12 cellular contexts compared by ENCODE assay signal in the genomic region with DNA sequence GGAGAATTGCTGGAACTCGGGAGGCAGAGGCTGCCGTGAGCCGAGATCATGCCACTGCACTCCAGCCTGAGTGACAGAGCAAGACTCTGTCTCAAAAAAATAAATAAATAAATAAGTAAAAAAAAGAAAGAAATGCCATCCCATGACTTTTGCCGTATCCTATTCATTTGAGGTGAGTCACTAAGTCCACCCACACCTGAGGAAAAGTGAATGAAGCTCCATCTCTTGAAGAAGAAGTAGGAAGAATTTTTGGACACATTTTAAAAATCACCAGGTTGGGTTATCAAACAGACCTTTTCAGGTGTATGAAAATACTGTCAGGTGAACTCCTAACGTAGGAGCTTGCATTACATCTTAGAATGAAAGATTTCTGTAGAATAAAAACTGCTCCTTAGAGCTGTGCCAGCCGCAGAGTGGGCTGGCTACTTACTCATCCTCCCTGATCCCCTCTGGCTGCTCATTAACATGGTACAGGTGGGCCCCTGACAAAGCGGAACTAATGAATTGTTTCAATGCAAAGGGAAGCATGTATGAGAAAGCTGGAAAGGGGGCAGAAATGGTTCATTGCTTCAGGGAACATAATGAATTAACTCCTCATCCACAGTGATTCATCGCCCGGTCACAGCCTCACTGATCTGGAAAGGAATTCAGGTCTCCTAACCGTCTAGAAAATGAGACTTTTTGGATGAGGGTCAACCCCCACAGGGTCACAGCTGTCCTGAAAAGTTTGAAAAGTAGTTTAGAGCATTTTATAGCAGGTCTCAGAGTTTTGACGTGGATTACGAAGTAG.
A peak's percentile ranks its signal among the peaks of the same experiment; 100 is the strongest.
DNase-seq lines count a peak whose midpoint lies in the region; ATAC-seq and TF ChIP-seq lines count a peak whose summit lies in the region.
"Had no signal": no experiment of that assay in that cellular context is flagged by ENCODE, and none has a peak within 500 bp of the region (broad histone marks: within the 10 kb centered on the region; RNA-seq: fewer than 3 reads in every experiment).

No MANE protein-coding gene starts in this region.

- H4K20me1 ChIP-seq in PC-9 (ENCODE audit: insufficient read depth), result no peaks in the 10 kb centered on the region
- no peaks in the 10 kb centered on the region for H4K20me1 ChIP-seq in osteoblast (ENCODE audit: insufficient read depth, low read length)

- no peaks in the 10 kb centered on the region for H3K27me3 ChIP-seq in PC-9 (ENCODE audit: insufficient read depth, low read depth)
- no peaks in the 10 kb centered on the region for H3K27me3 ChIP-seq in osteoblast (ENCODE audit: insufficient read depth, low read length)

- H3K4me1 ChIP-seq in PC-9 (replicated peaks; ENCODE audit: insufficient read depth) (peaks cover 68% of the 10 kb centered on the region), osteoblast (ENCODE audit: insufficient read depth, low read length) (peaks cover 49% of the 10 kb centered on the region)
- H3K4me1 ChIP-seq: gastroesophageal sphincter, psoas muscle had no signal

- CTCF ChIA-PET in PC-9 (lab: Charles Lee), result interaction anchor here (0.6 to 1.3 kb wide), 4 partner anchors 16 to 370 kb away, joined by 3 to 10 read pairs (median 5); no protein-coding TSS in a partner anchor

- H3K36me3 ChIP-seq in PC-9 (ENCODE audit: low read depth), result no peaks in the 10 kb centered on the region
- H3K36me3 ChIP-seq in osteoblast (ENCODE audit: insufficient read depth, low read length), result no peaks in the 10 kb centered on the region
- H3K36me3 ChIP-seq: gastroesophageal sphincter had no signal

- peaks cover 6% of the 10 kb centered on the region; the same call in 1 of the 2 replicates for H3K9me3 ChIP-seq in PC-9 (ENCODE audit: insufficient read depth, low read depth)
- H3K9me3 ChIP-seq in osteoblast (ENCODE audit: low read depth, low read length), result no peaks in the 10 kb centered on the region
- H3K9me3 ChIP-seq: psoas muscle had no signal

- no peak for ATAC-seq in GM19397 (IDR thresholded peaks at IDR 0.05; ENCODE audit: unreplicated experiment)
- ATAC-seq: gastroesophageal sphincter, psoas muscle had no signal

- BruUV-seq in PC-9 (replicated peaks; lab: Mats Ljungman, UMichigan), result TSS peak; percentile 74

- POLR2A ChIA-PET in PC-9 (lab: Charles Lee; ENCODE audit: unreplicated experiment), result interaction anchor here (0.6 to 0.8 kb wide), 5 partner anchors 33 to 758 kb away, joined by 3 to 19 read pairs (median 4); a partner anchor contains a TSS

- H3F3A ChIP-seq in PC-9 (ENCODE audit: insufficient read depth, low read depth), result peaks cover 61% of the 10 kb centered on the region

- H3K27ac ChIP-seq in PC-9 (peak overlapping the region; percentile 91), osteoblast (ENCODE audit: low read depth, low read length) (peak overlapping the region; percentile 63)
- H3K27ac ChIP-seq: gastroesophageal sphincter, psoas muscle had no signal

- DNase-seq in EH (ENCODE audit: low read depth), result peak; percentile 85
- peak; percentile 68 to 95 for DNase-seq in PC-9
- DNase-seq in epithelial cell of proximal tubule (ENCODE audit: low read depth), result peak; percentile 99
- DNase-seq in osteoblast (ENCODE audit: insufficient read length, low spot score, missing footprints), result peak; percentile 77
- DNase-seq in NCI-H2081 treated with DMSO at 0.1 percent for 48 hours (lab: John Stamatoyannopoulos, UW), result no peak
- no peak for DNase-seq in NAMALWA (ENCODE audit: low spot score)
- no peak for DNase-seq in activated naive CD4-positive, alpha-beta T cell treated with anti-CD3 and anti-CD28 coated beads, Interleukin-2, amount 50 U/mL, for 16 hours
- DNase-seq: caudate nucleus, NCI-H1930, psoas muscle had no signal

- H3K4me3 ChIP-seq in PC-9, result peak overlapping the region; percentile 36; the same call in 1 of the 2 replicates
- H3K4me3 ChIP-seq in epithelial cell of proximal tubule (ENCODE audit: low read depth, low read length), result no peak overlapping the region
- H3K4me3 ChIP-seq in osteoblast (ENCODE audit: insufficient read depth, low read length), result no peak overlapping the region
- H3K4me3 ChIP-seq: gastroesophageal sphincter, psoas muscle had no signal

- TF ChIP-seq CTCF in PC-9 (conservative IDR thresholded peaks at IDR 0.05), result no peak
- no peak for TF ChIP-seq CTCF in epithelial cell of proximal tubule (conservative IDR thresholded peaks at IDR 0.05; ENCODE audit: low read depth, low read length)
- no peak for TF ChIP-seq CTCF in osteoblast (IDR thresholded peaks at IDR 0.05; ENCODE audit: extremely low read depth, low read depth, low read length)

- intact Hi-C loops in PC-9 (cut with micrococcal nuclease; ENCODE audit: unreplicated experiment), result loop anchor here (2.0 to 10.0 kb wide), 6 partner anchors 17 to 583 kb away; a partner anchor contains a TSS

- H3K79me2 ChIP-seq in PC-9 (ENCODE audit: low read depth) (no peaks in the 10 kb centered on the region), osteoblast (ENCODE audit: insufficient read depth, low read length) (no peaks in the 10 kb centered on the region)

- no peaks in the 10 kb centered on the region for H3K9me2 ChIP-seq in PC-9 (ENCODE audit: insufficient read depth)

- H2AFZ ChIP-seq in PC-9 (0 out of 2 replicates have a peak overlapping the region, but pooled peaks have one; percentile 11), osteoblast (ENCODE audit: low read length) (no peak overlapping the region)

- H3K4me2 ChIP-seq in PC-9, result peak overlapping the region; percentile 75
- H3K4me2 ChIP-seq in osteoblast (ENCODE audit: insufficient read depth, low read length), result peak overlapping the region; percentile 54

Comparison
In these comparisons a context has a peak if more than half of its experiments do, and no peak if none do; other contexts are left out.
1. DNase-seq: peak in EH (single experiment), PC-9 (2 of 2), epithelial cell of proximal tubule (single experiment) and osteoblast (single experiment); none in NCI-H2081 treated with DMSO at 0.1 percent for 48 hours (single experiment), NAMALWA (single experiment) and activated naive CD4-positive, alpha-beta T cell treated with anti-CD3 and anti-CD28 coated beads, Interleukin-2, amount 50 U/mL, for 16 hours (single experiment).